In the genomic region with DNA sequence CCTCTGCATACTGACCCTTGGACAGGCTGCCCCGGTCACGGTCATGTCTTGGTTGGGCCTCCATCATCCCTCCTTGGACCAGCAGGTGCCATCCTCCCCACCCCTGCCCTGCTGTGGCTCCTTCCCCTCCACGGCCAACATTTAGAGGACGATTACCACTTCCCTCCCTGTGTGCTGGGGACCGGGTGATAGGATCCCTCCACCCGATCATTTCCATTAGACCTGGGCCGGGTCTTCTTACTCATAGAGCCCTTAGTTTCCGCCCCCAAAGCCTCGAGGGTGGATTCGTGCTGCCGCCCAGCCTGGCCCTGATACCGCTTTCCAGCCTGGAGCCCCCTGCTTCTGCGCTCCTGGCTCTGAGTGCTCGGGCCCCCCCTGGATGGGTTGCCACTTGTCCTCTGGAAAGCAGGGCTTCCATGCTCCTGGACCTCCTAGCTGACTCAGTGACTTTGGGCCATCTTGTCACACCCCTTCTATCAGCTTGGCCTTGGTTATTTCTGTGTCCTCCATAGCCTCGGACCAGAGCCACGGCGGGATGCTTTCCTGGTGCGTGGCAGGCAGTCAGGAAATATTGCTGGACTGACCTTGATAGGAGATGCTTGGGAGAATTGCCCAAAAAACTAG, we compare ENCODE assay signal across 21 cellular contexts.
DNase-seq lines count a peak whose midpoint lies in the region; ATAC-seq and TF ChIP-seq lines count a peak whose summit lies in the region.
"Had no signal": no experiment of that assay in that cellular context is flagged by ENCODE, and none has a peak within 500 bp of the region (broad histone marks: within the 10 kb centered on the region; RNA-seq: fewer than 3 reads in every experiment).

No MANE protein-coding gene starts in this region.

- H3K27ac Mint-ChIP-seq in dendritic cell treated with granulocyte-macrophage colony-stimulating factor and Interleukin-4, amounts not matched to agents 40 ng/mL and 50 ng/mL, for 4 days: peak overlapping the region; percentile 93
- peak overlapping the region; percentile 97 to 99 (median 99) for H3K27ac Mint-ChIP-seq in nephron
- H3K27ac Mint-ChIP-seq: activated CD4-positive, alpha-beta T cell treated with anti-CD3 and anti-CD28 coated beads for 36 hours; HFFc6; stimulated activated naive B cell treated with anti-CD40 and anti-IgM and Interleukin-4, amounts not matched to agents 10 μg/mL and 1 μg/mL and 100 μg/mL, for 72 hours had no signal

- ATAC-seq in GM21717 (IDR thresholded peaks at IDR 0.05; ENCODE audit: unreplicated experiment) (no peak), HG03460 (IDR thresholded peaks at IDR 0.05; ENCODE audit: unreplicated experiment) (no peak)
- ATAC-seq: activated CD4-positive, alpha-beta T cell treated with anti-CD3 and anti-CD28 coated beads for 36 hours; gastroesophageal sphincter had no signal

- peaks cover 62% of the 10 kb centered on the region for H3K36me3 Mint-ChIP-seq in dendritic cell treated with granulocyte-macrophage colony-stimulating factor and Interleukin-4, amounts not matched to agents 40 ng/mL and 50 ng/mL, for 4 days (ENCODE audit: low read depth)
- no peaks in the 10 kb centered on the region for H3K36me3 Mint-ChIP-seq in nephron (ENCODE audit: low read depth)
- H3K36me3 Mint-ChIP-seq: IgD-negative memory B cell had no signal

- no peaks in the 10 kb centered on the region for H3K27me3 Mint-ChIP-seq in dendritic cell treated with granulocyte-macrophage colony-stimulating factor and Interleukin-4, amounts not matched to agents 40 ng/mL and 50 ng/mL, for 4 days
- peaks cover 7% of the 10 kb centered on the region for H3K27me3 Mint-ChIP-seq in nephron (ENCODE audit: low read depth)
- H3K27me3 Mint-ChIP-seq: activated CD4-positive, alpha-beta T cell treated with anti-CD3 and anti-CD28 coated beads for 36 hours; stimulated activated naive B cell treated with anti-CD40 and anti-IgM and Interleukin-4, amounts not matched to agents 10 μg/mL and 1 μg/mL and 100 μg/mL, for 72 hours had no signal

- H3K4me3 Mint-ChIP-seq in dendritic cell treated with granulocyte-macrophage colony-stimulating factor and Interleukin-4, amounts not matched to agents 40 ng/mL and 50 ng/mL, for 4 days: no peak overlapping the region
- H3K4me3 Mint-ChIP-seq in nephron: peak overlapping the region in 1 of 3 experiments; percentile 30
- H3K4me3 Mint-ChIP-seq: activated CD4-positive, alpha-beta T cell treated with anti-CD3 and anti-CD28 coated beads for 36 hours; HFFc6; stimulated activated naive B cell treated with anti-CD40 and anti-IgM and Interleukin-4, amounts not matched to agents 10 μg/mL and 1 μg/mL and 100 μg/mL, for 72 hours had no signal

- no TSS peak for BruUV-seq in PC-9 (replicated peaks; lab: Mats Ljungman, UMichigan)

- no peaks in the 10 kb centered on the region for H3K9me2 ChIP-seq in PC-9 (ENCODE audit: insufficient read depth)

- H3K79me2 ChIP-seq in PC-9 (ENCODE audit: low read depth): 0 out of 2 replicates have a peak, but pooled peaks cover 7% of the 10 kb centered on the region

- H3K9me3 Mint-ChIP-seq in dendritic cell treated with granulocyte-macrophage colony-stimulating factor and Interleukin-4, amounts not matched to agents 40 ng/mL and 50 ng/mL, for 4 days: no peaks in the 10 kb centered on the region
- no peaks in the 10 kb centered on the region for H3K9me3 Mint-ChIP-seq in nephron
- H3K9me3 Mint-ChIP-seq: HFFc6; IgD-negative memory B cell; stimulated activated naive B cell treated with anti-CD40 and anti-IgM and Interleukin-4, amounts not matched to agents 10 μg/mL and 1 μg/mL and 100 μg/mL, for 72 hours had no signal

- H3K36me3 ChIP-seq in BLaER1: no peaks in the 10 kb centered on the region
- H3K36me3 ChIP-seq in Peyer's patch: no peaks in the 10 kb centered on the region
- H3K36me3 ChIP-seq in PC-9 (ENCODE audit: low read depth): no peaks in the 10 kb centered on the region
- H3K36me3 ChIP-seq: gastroesophageal sphincter had no signal

- no peaks in the 10 kb centered on the region for H3K9me3 ChIP-seq in BLaER1
- H3K9me3 ChIP-seq in Peyer's patch: no peaks in the 10 kb centered on the region
- no peaks in the 10 kb centered on the region for H3K9me3 ChIP-seq in PC-9 (ENCODE audit: insufficient read depth, low read depth)
- H3K9me3 ChIP-seq: gastroesophageal sphincter had no signal

- no peak overlapping the region for H3K27ac ChIP-seq in BLaER1
- H3K27ac ChIP-seq in Peyer's patch: no peak overlapping the region
- H3K27ac ChIP-seq in PC-9: no peak overlapping the region

- DNase-seq in Peyer's patch (peak in 2 of 3 donors; percentile 24 to 40), PC-9 (no peak), mucosa of gallbladder (ENCODE audit: low spot score) (no peak)
- DNase-seq: activated CD4-positive, alpha-beta T cell treated with anti-CD3 and anti-CD28 coated beads for 36 hours; activated gamma-delta T cell; cortex of kidney; GM23248; HFFc6; NCI-H2107; NCI-H446 treated with DMSO at 0.1 percent for 48 hours; occipital lobe; SHP77 treated with DMSO at 0.1 percent for 48 hours; stimulated activated CD4-positive, alpha-beta T cell treated with anti-CD3 and anti-CD28 coated beads, Interleukin-2, amount 100 ng/mL, for 48 hours; stimulated activated naive B cell treated with anti-CD40 and anti-IgM and Interleukin-4, amounts not matched to agents 10 μg/mL and 1 μg/mL and 100 μg/mL, for 72 hours had no signal

- peaks cover 86% of the 10 kb centered on the region for H3K4me1 Mint-ChIP-seq in dendritic cell treated with granulocyte-macrophage colony-stimulating factor and Interleukin-4, amounts not matched to agents 40 ng/mL and 50 ng/mL, for 4 days (ENCODE audit: low read depth)
- peaks cover 66% of the 10 kb centered on the region for H3K4me1 Mint-ChIP-seq in nephron
- H3K4me1 Mint-ChIP-seq: activated CD4-positive, alpha-beta T cell treated with anti-CD3 and anti-CD28 coated beads for 36 hours had no signal

- no peaks in the 10 kb centered on the region for H4K20me1 ChIP-seq in BLaER1
- no peaks in the 10 kb centered on the region; the same call in 1 of the 2 replicates for H4K20me1 ChIP-seq in PC-9 (ENCODE audit: insufficient read depth)

- H3K4me3 ChIP-seq in BLaER1: no peak overlapping the region
- no peak overlapping the region for H3K4me3 ChIP-seq in Peyer's patch
- H3K4me3 ChIP-seq in PC-9: no peak overlapping the region
- H3K4me3 ChIP-seq: gastroesophageal sphincter, GM23248 had no signal

- H3K4me2 ChIP-seq in BLaER1 (peak overlapping the region; percentile 73), PC-9 (no peak overlapping the region)

- intact Hi-C loops in dendritic cell treated with granulocyte-macrophage colony-stimulating factor and Interleukin-4, amounts not matched to agents 40 ng/mL and 50 ng/mL, for 4 days (cut with micrococcal nuclease): no loop called here
- intact Hi-C loops in PC-9 (cut with micrococcal nuclease; ENCODE audit: unreplicated experiment): no loop called here

- H3F3A ChIP-seq in PC-9 (ENCODE audit: insufficient read depth, low read depth): no peaks in the 10 kb centered on the region; the same call in 1 of the 2 replicates

- H2AFZ ChIP-seq in PC-9: no peak overlapping the region
- H2AFZ ChIP-seq: GM23248 had no signal

- POLR2A ChIA-PET in PC-9 (lab: Charles Lee; ENCODE audit: unreplicated experiment): no interaction called here

- H3K27me3 ChIP-seq in BLaER1 (no peaks in the 10 kb centered on the region), Peyer's patch (no peaks in the 10 kb centered on the region), PC-9 (ENCODE audit: insufficient read depth, low read depth) (no peaks in the 10 kb centered on the region)
- H3K27me3 ChIP-seq: gastroesophageal sphincter had no signal

- TF ChIP-seq CTCF in Peyer's patch (IDR thresholded peaks at IDR 0.05) (no peak), nephron (IDR thresholded peaks at IDR 0.05; ENCODE audit: unreplicated experiment in 3 of 3) (no peak), PC-9 (conservative IDR thresholded peaks at IDR 0.05) (no peak)

- no peak overlapping the region for H3K9ac ChIP-seq in BLaER1

- TF ChIP-seq POLR2A in Peyer's patch (IDR thresholded peaks at IDR 0.05): no peak

- CTCF ChIA-PET in PC-9 (lab: Charles Lee): no interaction called here

- H3K4me1 ChIP-seq in BLaER1 (peaks cover 65% of the 10 kb centered on the region), Peyer's patch (peaks cover 0 to 45% (median 5%) of the 10 kb centered on the region in 4 donors), PC-9 (replicated peaks; ENCODE audit: insufficient read depth) (no peaks in the 10 kb centered on the region)

Comparison
In these comparisons a context has a peak if more than half of its experiments do, and no peak if none do; other contexts are left out.
1. DNase-seq: peak in Peyer's patch (2 of 3); none in PC-9 (0 of 2) and mucosa of gallbladder (single experiment).